10 cellular contexts compared by ENCODE assay signal in the genomic region with DNA sequence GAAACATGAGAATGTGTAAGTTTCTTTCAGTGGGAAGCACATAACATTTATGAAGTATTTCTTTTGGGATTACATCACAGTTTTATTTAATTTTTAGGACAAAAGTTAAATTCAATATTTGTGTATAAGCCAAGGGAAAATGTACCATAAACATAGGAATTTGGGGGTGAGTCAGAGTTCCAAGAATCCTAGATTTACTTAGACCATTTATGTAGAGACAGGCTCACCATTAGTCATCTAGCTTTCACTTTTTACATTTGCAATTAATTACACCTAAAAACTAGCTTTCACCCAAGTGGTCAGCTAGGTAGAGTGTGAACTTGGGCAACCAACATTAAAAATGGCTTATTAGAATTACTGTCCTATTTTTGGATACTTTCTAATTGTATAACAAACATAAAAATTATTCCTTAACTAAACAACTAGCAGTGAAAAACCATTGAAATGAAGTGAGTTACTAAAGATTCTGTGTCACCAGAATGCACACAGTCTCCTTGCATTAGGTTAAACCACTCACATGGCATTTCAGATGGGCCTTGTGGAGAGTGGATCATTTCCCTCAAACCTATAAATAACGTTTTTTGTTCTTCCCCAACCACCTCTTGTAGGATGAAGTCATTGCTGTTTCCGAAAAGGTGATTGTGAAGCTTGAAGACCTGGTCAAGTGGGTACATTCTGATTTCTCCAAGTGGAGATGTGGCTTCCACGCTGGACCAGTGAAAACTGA. TPM values are rescaled to one million over a fixed set of nuclear protein-coding genes. Genes with fewer than 3 reads are reported as not detected.
A peak's percentile ranks its signal among the peaks of the same experiment; 100 is the strongest.
DNase-seq lines count a peak whose midpoint lies in the region; ATAC-seq and TF ChIP-seq lines count a peak whose summit lies in the region.
"Had no signal": no experiment of that assay in that cellular context is flagged by ENCODE, and none has a peak within 500 bp of the region (broad histone marks: within the 10 kb centered on the region; RNA-seq: fewer than 3 reads in every experiment).

No MANE protein-coding gene starts in this region.

- peaks cover 43 to 74% of the 10 kb centered on the region in 2 donors for H3K4me1 Mint-ChIP-seq in stimulated activated naive B cell treated with anti-CD40 and anti-IgM and Interleukin-4, amounts not matched to agents 10 μg/mL and 1 μg/mL and 100 μg/mL, for 72 hours

- H3K27ac Mint-ChIP-seq in stimulated activated naive B cell treated with anti-CD40 and anti-IgM and Interleukin-4, amounts not matched to agents 10 μg/mL and 1 μg/mL and 100 μg/mL, for 72 hours, result peak overlapping the region; percentile 97

- no peak for TF ChIP-seq CTCF in GM12865 (IDR thresholded peaks at IDR 0.05; ENCODE audit: insufficient read depth, low read depth, low read length, missing control alignments)

- no peaks in the 10 kb centered on the region for H3K27me3 Mint-ChIP-seq in stimulated activated naive B cell treated with anti-CD40 and anti-IgM and Interleukin-4, amounts not matched to agents 10 μg/mL and 1 μg/mL and 100 μg/mL, for 72 hours

- intact Hi-C loops in posterior vena cava (cut with DNase I), result loop anchor here in 1 of 2 donors (5.0 kb wide), 1 partner anchor 53 kb away; no protein-coding TSS in a partner anchor

- DNase-seq in GM12865 (ENCODE audit: low read depth), result peak; percentile 52
- peak; percentile 79 for DNase-seq in fibroblast of gingiva (ENCODE audit: low read depth)
- DNase-seq in stimulated activated naive B cell treated with anti-CD40 and anti-IgM and Interleukin-4, amounts not matched to agents 10 μg/mL and 1 μg/mL and 100 μg/mL, for 72 hours, result peak; percentile 13
- no peak for DNase-seq in COR-L47 (lab: John Stamatoyannopoulos, UW)
- DNase-seq in HuH-7 (ENCODE audit: low spot score), result no peak
- DNase-seq in posterior vena cava (ENCODE audit: low spot score), result no peak
- DNase-seq: H7, NCI-H748 treated with DMSO at 0.1 percent for 48 hours had no signal

- H3K9me3 Mint-ChIP-seq in stimulated activated naive B cell treated with anti-CD40 and anti-IgM and Interleukin-4, amounts not matched to agents 10 μg/mL and 1 μg/mL and 100 μg/mL, for 72 hours, result no peaks in the 10 kb centered on the region

- peak overlapping the region; percentile 56 for H3K4me3 ChIP-seq in GM12865 (ENCODE audit: low read depth, low read length)

- H3K36me3 Mint-ChIP-seq in stimulated activated naive B cell treated with anti-CD40 and anti-IgM and Interleukin-4, amounts not matched to agents 10 μg/mL and 1 μg/mL and 100 μg/mL, for 72 hours, result peaks cover 40 to 73% of the 10 kb centered on the region in 2 donors

- peak; percentile 70 for ATAC-seq in SK-N-SH treated with all-trans-retinoic acid at 6 μM for 48 hours
- peak; percentile 43 to 50 for ATAC-seq in stimulated activated naive B cell treated with anti-CD40 and anti-IgM and Interleukin-4, amounts not matched to agents 10 μg/mL and 1 μg/mL and 100 μg/mL, for 72 hours (replicated peaks)
- no peak for ATAC-seq in GM21367 (IDR thresholded peaks at IDR 0.05; ENCODE audit: unreplicated experiment)

- peak overlapping the region; percentile 82 to 84 for H3K4me3 Mint-ChIP-seq in stimulated activated naive B cell treated with anti-CD40 and anti-IgM and Interleukin-4, amounts not matched to agents 10 μg/mL and 1 μg/mL and 100 μg/mL, for 72 hours

TF ChIP-seq in SK-N-SH treated with all-trans-retinoic acid at 6 μM for 48 hours, 23 proteins besides CTCF, POLR2A, EP300 and RAD21:
- TF ChIP-seq OSR1 (CRISPR knock-in tag; IDR thresholded peaks at IDR 0.05), result no peak
- TF ChIP-seq TCF4 (CRISPR knock-in tag; IDR thresholded peaks at IDR 0.05; ENCODE audit: borderline replicate concordance), result no peak
- TF ChIP-seq ISL1 (CRISPR knock-in tag; IDR thresholded peaks at IDR 0.05), result peak; percentile 85
- peak; percentile 62; the same call in 1 of the 2 replicates for TF ChIP-seq CREB5 (CRISPR knock-in tag; IDR thresholded peaks at IDR 0.05; ENCODE audit: low read depth)
- TF ChIP-seq TOX (CRISPR knock-in tag; IDR thresholded peaks at IDR 0.05; ENCODE audit: borderline replicate concordance), result no peak

RNA-seq across cellular contexts. Expression of gene ARID5B, which starts 38.2 kb away (rescaled TPM):
- 10 to 100 TPM; 75.0 to 96.1 TPM for total RNA-seq in posterior vena cava

Comparison
In these comparisons a context has a peak if more than half of its experiments do, and no peak if none do; other contexts are left out.
1. DNase-seq: peak in GM12865 (single experiment), fibroblast of gingiva (single experiment) and stimulated activated naive B cell treated with anti-CD40 and anti-IgM and Interleukin-4, amounts not matched to agents 10 μg/mL and 1 μg/mL and 100 μg/mL, for 72 hours (single experiment); none in COR-L47 (single experiment), HuH-7 (single experiment) and posterior vena cava (single experiment).